In the genomic region with DNA sequence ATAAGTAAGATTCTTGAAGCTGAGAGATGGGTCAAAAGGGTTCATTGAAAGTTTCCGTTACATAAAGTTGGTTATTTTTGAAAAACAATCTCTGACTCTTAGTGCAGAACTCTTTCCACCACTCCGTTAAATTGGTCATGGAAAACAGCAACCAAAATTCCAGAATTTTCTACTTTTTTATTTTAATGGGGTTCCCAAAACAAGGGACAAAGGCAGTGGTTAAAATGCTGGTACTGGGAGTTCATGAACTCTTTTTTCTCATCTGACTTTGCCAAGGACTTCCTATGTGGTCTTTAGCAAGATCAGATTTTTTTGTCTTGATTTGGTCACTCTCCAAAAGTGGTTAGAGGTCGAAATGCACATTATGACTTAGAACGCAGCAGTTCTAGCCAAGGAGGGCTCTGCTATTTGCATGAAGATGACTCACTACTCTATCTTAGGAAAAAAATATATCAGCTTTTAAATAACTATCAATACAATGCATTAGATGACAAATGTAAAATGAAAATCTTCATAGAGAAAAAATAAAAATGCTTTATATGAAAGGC, we compare ENCODE assay signal across 9 cellular contexts.
DNase-seq lines count a peak whose midpoint lies in the region; ATAC-seq lines count a peak whose summit lies in the region.
"Had no signal": no experiment of that assay in that cellular context is flagged by ENCODE, and none has a peak within 500 bp of the region (broad histone marks: within the 10 kb centered on the region; RNA-seq: fewer than 3 reads in every experiment).

No MANE protein-coding gene starts in this region.

- DNase-seq in adipocyte (ENCODE audit: low read depth): peak; percentile 92
- DNase-seq in skeletal muscle cell (ENCODE audit: low read depth): peak; percentile 96
- DNase-seq in NCI-H1092 treated with DMSO at 0.1 percent for 48 hours (lab: John Stamatoyannopoulos, UW): no peak
- DNase-seq in NCI-H82 (lab: John Stamatoyannopoulos, UW): no peak
- DNase-seq in NCI-H510A (lab: John Stamatoyannopoulos, UW): no peak
- no peak for DNase-seq in occipital lobe (lab: John Stamatoyannopoulos, UW)
- DNase-seq: caudate nucleus had no signal

- no peaks in the 10 kb centered on the region for H3K27me3 ChIP-seq in adipocyte (replicated peaks; ENCODE audit: control insufficient read depth, insufficient read depth, low read length)

- H3K4me3 ChIP-seq in adipocyte (ENCODE audit: low read length) (peak overlapping the region; percentile 63), skeletal muscle cell (ENCODE audit: low read depth, low read length) (no peak overlapping the region)

- no peaks in the 10 kb centered on the region for H3K9me3 ChIP-seq in adipocyte (ENCODE audit: control insufficient read depth, low read length)

- H3K9ac ChIP-seq in adipocyte (ENCODE audit: low read length): peak overlapping the region; percentile 87

- no peaks in the 10 kb centered on the region for H3K36me3 ChIP-seq in adipocyte (ENCODE audit: control insufficient read depth, insufficient read depth, low read length, severe bottlenecking)

- ATAC-seq in GM18858 (IDR thresholded peaks at IDR 0.05; ENCODE audit: unreplicated experiment) (peak; percentile 80), HG02852 (IDR thresholded peaks at IDR 0.05; ENCODE audit: unreplicated experiment) (peak; percentile 63)

- H3K4me1 ChIP-seq in adipocyte (ENCODE audit: control insufficient read depth, insufficient read depth, low read length): peaks cover 51% of the 10 kb centered on the region

Comparison
In these comparisons a context has a peak if more than half of its experiments do, and no peak if none do; other contexts are left out.
1. DNase-seq: peak in adipocyte (single experiment) and skeletal muscle cell (single experiment); none in NCI-H1092 treated with DMSO at 0.1 percent for 48 hours (single experiment), NCI-H82 (single experiment), NCI-H510A (single experiment) and occipital lobe (single experiment).